Comparison of ENCODE assay signal across 24 cellular contexts in the genomic region with DNA sequence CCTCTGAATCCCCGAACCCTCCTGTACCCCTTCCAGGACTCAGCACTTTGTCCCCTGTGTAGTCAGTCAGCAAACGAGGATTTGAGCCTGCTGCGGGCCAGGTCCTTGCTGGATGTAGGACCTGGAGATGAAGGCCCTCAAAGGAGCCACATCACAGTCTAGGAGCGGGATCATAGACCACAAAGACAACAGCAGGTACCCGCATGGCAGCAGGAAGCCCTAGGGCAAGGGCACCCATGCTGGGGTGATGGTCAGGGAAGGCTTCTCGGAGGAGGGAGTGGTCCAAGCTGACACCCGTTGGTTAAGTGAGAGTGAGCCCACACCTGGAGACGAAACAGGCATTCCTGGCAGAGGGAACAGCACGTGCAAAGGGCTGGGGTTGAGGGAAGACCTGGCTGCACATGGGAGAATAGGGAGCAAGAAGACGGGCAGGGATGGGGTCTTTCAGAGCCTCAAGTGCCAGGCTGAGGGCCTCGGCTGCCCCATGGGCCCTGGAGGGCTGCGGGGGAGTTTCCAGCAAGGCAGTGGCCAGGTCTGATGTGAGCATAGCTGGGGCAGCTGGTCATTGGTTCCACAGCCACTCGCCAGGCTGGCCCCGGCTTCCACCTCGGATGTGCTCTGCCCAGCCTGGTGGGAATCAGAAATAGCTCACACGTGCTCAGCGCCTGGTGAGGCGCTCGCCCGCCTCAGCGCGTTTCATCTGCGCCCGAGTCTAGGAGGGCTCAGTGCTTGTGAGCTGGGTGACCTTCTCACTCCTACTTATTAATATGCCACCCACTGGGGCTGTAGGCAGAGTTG.
"Had no signal": no experiment of that assay in that cellular context is flagged by ENCODE, and none has a peak within 500 bp of the region (broad histone marks: within the 10 kb centered on the region; RNA-seq: fewer than 3 reads in every experiment).

No MANE protein-coding gene starts in this region.

- H3K4me3 Mint-ChIP-seq: activated CD4-positive, alpha-beta memory T cell treated with anti-CD3 and anti-CD28 coated beads, Interleukin-2, amount 10 ng/mL, durations not matched to agents 7 days and 5 days; activated naive CD8-positive, alpha-beta T cell treated with anti-CD3 and anti-CD28 coated beads, Interleukin-2, amount 50 U/mL, for 24 hours; dendritic cell treated with granulocyte-macrophage colony-stimulating factor and Interleukin-4, amounts not matched to agents 40 ng/mL and 50 ng/mL, for 4 days; nephron; stimulated activated naive CD8-positive, alpha-beta T cell treated with anti-CD3 and anti-CD28 coated beads, Interleukin-15, Interleukin-2, amounts not matched to agents 100 ng/mL and 50 ng/mL, for 24 hours; T-helper 17 cell had no signal

- H3K9me3 Mint-ChIP-seq: dendritic cell treated with granulocyte-macrophage colony-stimulating factor and Interleukin-4, amounts not matched to agents 40 ng/mL and 50 ng/mL, for 4 days had no signal

- H3K4me1 Mint-ChIP-seq: activated CD4-positive, alpha-beta memory T cell treated with anti-CD3 and anti-CD28 coated beads, Interleukin-2, amount 10 ng/mL, durations not matched to agents 7 days and 5 days; activated naive CD8-positive, alpha-beta T cell treated with anti-CD3 and anti-CD28 coated beads, Interleukin-2, amount 50 U/mL, for 24 hours; nephron; T-helper 17 cell had no signal

- ATAC-seq: activated naive CD8-positive, alpha-beta T cell treated with anti-CD3 and anti-CD28 coated beads, Interleukin-2, amount 50 U/mL, for 24 hours; body of pancreas; gastrocnemius medialis; left cardiac atrium; right lobe of liver; T-helper 17 cell had no signal

- H3K27ac ChIP-seq: body of pancreas, cardiac muscle cell, esophagus muscularis mucosa, gastrocnemius medialis, parathyroid adenoma, right lobe of liver, skin epidermis, tibial artery had no signal

- H3K27ac Mint-ChIP-seq: activated CD4-positive, alpha-beta memory T cell treated with anti-CD3 and anti-CD28 coated beads, Interleukin-2, amount 10 ng/mL, durations not matched to agents 7 days and 5 days; activated naive CD8-positive, alpha-beta T cell treated with anti-CD3 and anti-CD28 coated beads, Interleukin-2, amount 50 U/mL, for 24 hours; dendritic cell treated with granulocyte-macrophage colony-stimulating factor and Interleukin-4, amounts not matched to agents 40 ng/mL and 50 ng/mL, for 4 days; nephron; stimulated activated naive CD8-positive, alpha-beta T cell treated with anti-CD3 and anti-CD28 coated beads, Interleukin-15, Interleukin-2, amounts not matched to agents 100 ng/mL and 50 ng/mL, for 24 hours; T-helper 17 cell had no signal

- H3K9me3 ChIP-seq: body of pancreas, gastrocnemius medialis, right lobe of liver had no signal

- H3K27me3 ChIP-seq: body of pancreas, cardiac muscle cell, gastrocnemius medialis, right lobe of liver had no signal

- H3K4me1 ChIP-seq: body of pancreas, esophagus muscularis mucosa, gastrocnemius medialis, parathyroid adenoma, right lobe of liver, tibial artery had no signal

- DNase-seq: activated CD4-positive, alpha-beta memory T cell treated with anti-CD3 and anti-CD28 coated beads, Interleukin-2, amount 10 ng/mL, durations not matched to agents 7 days and 5 days; activated CD4-positive, alpha-beta T cell treated with anti-CD3 and anti-CD28 coated beads for 48 hours; activated gamma-delta T cell; activated naive CD4-positive, alpha-beta T cell treated with anti-CD3 and anti-CD28 coated beads, Interleukin-2, amount 50 U/mL, for 16 hours; activated naive CD8-positive, alpha-beta T cell treated with anti-CD3 and anti-CD28 coated beads, Interleukin-2, amount 50 U/mL, for 24 hours; activated T-cell treated with anti-CD3 and anti-CD28 coated beads for 4 hours; body of pancreas; effector CD8-positive, alpha-beta T cell; gastrocnemius medialis; head of caudate nucleus; left cardiac atrium; mesenchymal stem cell; stimulated activated CD4-positive, alpha-beta T cell treated with anti-CD3 and anti-CD28 coated beads, Interleukin-1b, Interleukin-23, amount 100 ng/mL, for 48 hours; substantia nigra; T-helper 17 cell; tibial artery had no signal

- H3K36me3 ChIP-seq: cardiac muscle cell, esophagus muscularis mucosa, gastrocnemius medialis, right lobe of liver, tibial artery had no signal

- H3K4me3 ChIP-seq: body of pancreas, cardiac muscle cell, esophagus muscularis mucosa, gastrocnemius medialis, right lobe of liver, skin epidermis, tibial artery had no signal
